9 cellular contexts compared by ENCODE assay signal in genomic region chr16:53090271-53090590, GRCh38. TPM values are rescaled to one million over a fixed set of nuclear protein-coding genes. Genes with fewer than 3 reads are reported as not detected.
DNase-seq lines count a peak whose midpoint lies in the region; FAIRE-seq and TF ChIP-seq lines count a peak whose summit lies in the region.
"Had no signal": no experiment of that assay in that cellular context is flagged by ENCODE, and none has a peak within 500 bp of the region (broad histone marks: within the 10 kb centered on the region; RNA-seq: fewer than 3 reads in every experiment).

No MANE protein-coding gene starts in this region.

- intact Hi-C loops in adrenal gland (cut with DNase I) (loop anchor here in 1 of 2 donors (5.0 kb wide), 1 partner anchor 33 kb away; no protein-coding TSS in a partner anchor), spleen (cut with DNase I; ENCODE audit: low total_unique reads) (no loop called here), PC-9 (cut with micrococcal nuclease; ENCODE audit: unreplicated experiment) (no loop called here)

- H3K9ac ChIP-seq in GM23248 (peak overlapping the region; percentile 76), keratinocyte (ENCODE audit: control insufficient read depth, extremely low read depth, insufficient read depth, low read length) (peak overlapping the region; percentile 31)

- TF ChIP-seq CTCF in adrenal gland (IDR thresholded peaks at IDR 0.05) (no peak), keratinocyte (optimal IDR thresholded peaks at IDR 0.05 in 1 of 3, IDR thresholded peaks at IDR 0.05 in 1 of 3, conservative IDR thresholded peaks at IDR 0.05 in 1 of 3; ENCODE audit: extremely low read depth in 1 of 3, insufficient read depth in 2 of 3, low read length in 3 of 3) (no peak), spleen (IDR thresholded peaks at IDR 0.05 in 8 of 11, conservative IDR thresholded peaks at IDR 0.05 in 3 of 11) (no peak), PC-9 (conservative IDR thresholded peaks at IDR 0.05) (no peak)

- H3K4me2 ChIP-seq in GM23248 (ENCODE audit: unreplicated experiment) = peak overlapping the region; percentile 83
- H3K4me2 ChIP-seq in keratinocyte (ENCODE audit: control insufficient read depth, extremely low read depth, insufficient read depth, low read depth, low read length) = peak overlapping the region; percentile 78
- no peak overlapping the region for H3K4me2 ChIP-seq in PC-9

- dilution Hi-C loops in keratinocyte (cut with MboI; ENCODE audit: extremely low pct_ligation_motif_present, low sequenced_read_pairs) = no loop called here

- no peaks in the 10 kb centered on the region for H3K27me3 ChIP-seq in GM23248 (replicated peaks; ENCODE audit: insufficient read depth)
- no peaks in the 10 kb centered on the region for H3K27me3 ChIP-seq in adrenal gland
- no peaks in the 10 kb centered on the region for H3K27me3 ChIP-seq in keratinocyte (ENCODE audit: control insufficient read depth, extremely low read depth, insufficient read depth, low read length)
- no peaks in the 10 kb centered on the region for H3K27me3 ChIP-seq in spleen (replicated peaks in 1 of 7)
- no peaks in the 10 kb centered on the region for H3K27me3 ChIP-seq in MG63
- H3K27me3 ChIP-seq in PC-9 (ENCODE audit: insufficient read depth, low read depth) = no peaks in the 10 kb centered on the region

- no peak for DNase-seq in GM23248
- DNase-seq in adrenal gland = no peak
- no peak for DNase-seq in keratinocyte (ENCODE audit: low read depth, low spot score)
- no peak for DNase-seq in spleen
- no peak for DNase-seq in MG63
- DNase-seq in NCI-H128 (lab: John Stamatoyannopoulos, UW; ENCODE audit: unreplicated experiment) = no peak
- DNase-seq in activated CD4-positive, alpha-beta T cell treated with anti-CD3 and anti-CD28 coated beads, Interleukin-2, amount 50 U/mL, for 4 hours = no peak
- DNase-seq in PC-9 = no peak

- 8 to 12% methylated on average over 5 of the region's 5 CpGs for WGBS in GM23248 (ENCODE audit: low coverage in 1 of 2, low lambda C conversion rate in 2 of 2, missing lambda C conversion rate in 2 of 2), 2 experiments
- 39 to 54% (median 53%) methylated on average over 5 of the region's 5 CpGs for WGBS in adrenal gland, 4 donors
- WGBS in spleen, 5 donors = 21 to 59% (median 33%) methylated on average over 5 of the region's 5 CpGs

- no peaks in the 10 kb centered on the region for H3K9me1 ChIP-seq in keratinocyte (ENCODE audit: control insufficient read depth, extremely low read depth, insufficient read depth, low read length)

- H3K79me2 ChIP-seq in GM23248 (ENCODE audit: insufficient read depth) (peaks cover 47% of the 10 kb centered on the region), keratinocyte (ENCODE audit: control insufficient read depth, insufficient read depth, low read length) (peaks cover 20% of the 10 kb centered on the region), PC-9 (ENCODE audit: low read depth) (0 out of 2 replicates have a peak, but pooled peaks cover 4% of the 10 kb centered on the region)

- BruUV-seq in PC-9 (replicated peaks; lab: Mats Ljungman, UMichigan) = no TSS peak

- H2AFZ ChIP-seq in GM23248 (no peak overlapping the region), keratinocyte (ENCODE audit: control insufficient read depth, low read length) (no peak overlapping the region), PC-9 (no peak overlapping the region)

- POLR2A ChIA-PET in PC-9 (lab: Charles Lee; ENCODE audit: unreplicated experiment) = no interaction called here

- in situ Hi-C loops in GM23248 (cut with MboI) = no loop called here

- H3K4me1 ChIP-seq in GM23248 (ENCODE audit: insufficient read depth) (peaks cover 52% of the 10 kb centered on the region), adrenal gland (replicated peaks in 1 of 2) (peaks cover 80 to 82% of the 10 kb centered on the region in 2 donors), keratinocyte (ENCODE audit: control insufficient read depth, extremely low read depth, insufficient read depth, low read length) (peaks cover 59% of the 10 kb centered on the region), spleen (peaks cover 24 to 74% (median 69%) of the 10 kb centered on the region in 6 donors), PC-9 (replicated peaks; ENCODE audit: insufficient read depth) (peaks cover 21% of the 10 kb centered on the region)

- no peaks in the 10 kb centered on the region for H3K36me3 ChIP-seq in GM23248 (ENCODE audit: low read depth)
- no peaks in the 10 kb centered on the region for H3K36me3 ChIP-seq in adrenal gland (replicated peaks in 1 of 2)
- H3K36me3 ChIP-seq in keratinocyte (ENCODE audit: control insufficient read depth in 2 of 2, extremely low read depth in 1 of 2, insufficient read depth in 2 of 2, low read length in 2 of 2) = no peaks in the 10 kb centered on the region
- H3K36me3 ChIP-seq in spleen = peaks cover 0 to 6% (median 0%) of the 10 kb centered on the region in 6 donors
- H3K36me3 ChIP-seq in MG63 = peaks cover 14% of the 10 kb centered on the region
- no peaks in the 10 kb centered on the region for H3K36me3 ChIP-seq in PC-9 (ENCODE audit: low read depth)

- H3K27ac ChIP-seq in GM23248 (peak overlapping the region; percentile 94), adrenal gland (peak overlapping the region in 4 of 5 donors; percentile 75 to 92 (median 80)), keratinocyte (ENCODE audit: control insufficient read depth, insufficient read depth, low read length) (peak overlapping the region; percentile 66), spleen (peak overlapping the region; percentile 64 to 90 (median 78)), PC-9 (no peak overlapping the region)

- H3F3A ChIP-seq in GM23248 (ENCODE audit: insufficient read depth) (peaks cover 49% of the 10 kb centered on the region), PC-9 (ENCODE audit: insufficient read depth, low read depth) (peaks cover 22% of the 10 kb centered on the region)

- H3K4me3 ChIP-seq in GM23248 (0 out of 2 replicates have a peak overlapping the region, but pooled peaks have one; percentile 59), adrenal gland (no peak overlapping the region), keratinocyte (ENCODE audit: control insufficient read depth in 2 of 3, extremely low read depth in 1 of 3, insufficient read depth in 2 of 3, low read depth in 1 of 3, low read length in 3 of 3) (no peak overlapping the region), spleen (peak overlapping the region in 1 of 8 donors; percentile 54), MG63 (no peak overlapping the region), PC-9 (no peak overlapping the region)

- peak; percentile 61 for FAIRE-seq in keratinocyte (lab: Jason Lieb, UNC)

- H3K9me3 ChIP-seq in GM23248 (ENCODE audit: low read depth) (no peaks in the 10 kb centered on the region), adrenal gland (replicated peaks in 1 of 3) (no peaks in the 10 kb centered on the region), keratinocyte (ENCODE audit: control insufficient read depth, low read depth, low read length) (no peaks in the 10 kb centered on the region), spleen (no peaks in the 10 kb centered on the region), MG63 (no peaks in the 10 kb centered on the region), PC-9 (ENCODE audit: insufficient read depth, low read depth) (no peaks in the 10 kb centered on the region)

- no peaks in the 10 kb centered on the region for H4K20me1 ChIP-seq in GM23248 (ENCODE audit: insufficient read depth)
- H4K20me1 ChIP-seq in keratinocyte (ENCODE audit: control insufficient read depth, extremely low read depth, insufficient read depth, low read length) = no peaks in the 10 kb centered on the region
- no peaks in the 10 kb centered on the region for H4K20me1 ChIP-seq in PC-9 (ENCODE audit: insufficient read depth)

- H3K9me2 ChIP-seq in GM23248 (ENCODE audit: insufficient read depth) (no peaks in the 10 kb centered on the region), PC-9 (ENCODE audit: insufficient read depth) (no peaks in the 10 kb centered on the region)

- TF ChIP-seq POLR2A in adrenal gland (IDR thresholded peaks at IDR 0.05) (no peak), spleen (IDR thresholded peaks at IDR 0.05) (no peak)

- CTCF ChIA-PET in PC-9 (lab: Charles Lee) = no interaction called here

RNA-seq across cellular contexts. Expression of gene CHD9, which starts 35.4 kb away (rescaled TPM):
- total RNA-seq in GM23248 (2014; rRNA removed; shearing (Covaris generic)) = 20.5 and 24.0 TPM in 2 replicates
- polyA plus RNA-seq in GM23248 (2016; fragmentation: Nextera tagmentation; extraction: Ambion mirVana) (38.1 and 47.4 TPM in 2 replicates), adrenal gland (10 to 100 TPM; 10.0 to 29.7 (median 27.3) TPM), keratinocyte (18.5 to 32.8 TPM (median 24.7 TPM) in 3 replicates), spleen (10 to 100 TPM; 16.7 to 19.0 (median 17.6) TPM)
- total RNA-seq in adrenal gland (10 to 100 TPM; 28.3 to 95.9 (median 61.2) TPM), spleen (10 to 100 TPM; 63.4 to 93.3 (median 77.6) TPM), PC-9 (2021) (19.2 and 26.3 TPM in 2 replicates)
- 66.4 TPM for polyA plus RNA-seq in keratinocyte (2011; ENCODE audit: low read depth)
- 7.3 and 17.0 TPM in 2 replicates for polyA plus RNA-seq in keratinocyte (2011; cell fraction: cytosol; rRNA removed)
- polyA plus RNA-seq in keratinocyte (2011; cell fraction: nucleus; rRNA removed) = 40.9 and 55.0 TPM in 2 replicates
- 13.0 and 14.7 TPM in 2 replicates for polyA plus RNA-seq in keratinocyte (2012; ENCODE audit: low replicate concordance)
- 10.3 to 146 TPM (median 105 TPM) in 3 replicates for polyA minus RNA-seq in keratinocyte
- 11.5 TPM for polyA minus RNA-seq in keratinocyte (2011; cell fraction: cytosol; rRNA and poly(A)+ RNA removed)
- 64.3 and 116 TPM in 2 replicates for polyA minus RNA-seq in keratinocyte (2011; cell fraction: nucleus; rRNA and poly(A)+ RNA removed)
- 27.9 and 51.1 TPM in 2 replicates for total RNA-seq in MG63 (2014; rRNA removed; shearing (Covaris generic); ENCODE audit: low replicate concordance)

RNA-seq across cellular contexts. Expression of gene CHD9NB, which starts 37.5 kb away (rescaled TPM):
- 0.22 and 0.25 TPM in 2 replicates for total RNA-seq in GM23248 (2014; rRNA removed; shearing (Covaris generic))
- polyA plus RNA-seq in GM23248 (2016; fragmentation: Nextera tagmentation; extraction: Ambion mirVana) (0.15 and 0.20 TPM in 2 replicates), adrenal gland (under 1 TPM; 0.11 to 0.64 (median 0.40) TPM), keratinocyte (0.53 to 0.89 TPM (median 0.64 TPM) in 3 replicates), spleen (under 1 TPM in 1 of 3 donors, not detected in 2; 0.10 TPM)
- total RNA-seq in adrenal gland (1 to 10 TPM in 1 of 8 donors, under 1 TPM in 7; 0.19 to 1.3 (median 0.56) TPM), spleen (under 1 TPM in 1 of 7 donors, not detected in 6; 0.27 TPM), PC-9 (2021) (1.9 and 2.8 TPM in 2 replicates)
- polyA plus RNA-seq in keratinocyte (2011; ENCODE audit: low read depth) = 0.21 TPM
- polyA plus RNA-seq in keratinocyte (2011; cell fraction: cytosol; rRNA removed) = 0.75 and 0.82 TPM in 2 replicates
- 2.1 TPM in 2 replicates for polyA plus RNA-seq in keratinocyte (2011; cell fraction: nucleus; rRNA removed)
- 0.79 and 1.3 TPM in 2 replicates for polyA plus RNA-seq in keratinocyte (2012; ENCODE audit: low replicate concordance)
- 0.73 to 1.8 TPM (median 1.1 TPM) in 3 replicates for polyA minus RNA-seq in keratinocyte
- not detected for polyA minus RNA-seq in keratinocyte (2011; cell fraction: cytosol; rRNA and poly(A)+ RNA removed)
- polyA minus RNA-seq in keratinocyte (2011; cell fraction: nucleus; rRNA and poly(A)+ RNA removed) = 0.74 and 1.6 TPM in 2 replicates
- 0.27 and 2.6 TPM in 2 replicates for total RNA-seq in MG63 (2014; rRNA removed; shearing (Covaris generic); ENCODE audit: low replicate concordance)
- total RNA-seq: mononuclear cell had no signal
